29 cellular contexts compared by ENCODE assay signal in the genomic region with DNA sequence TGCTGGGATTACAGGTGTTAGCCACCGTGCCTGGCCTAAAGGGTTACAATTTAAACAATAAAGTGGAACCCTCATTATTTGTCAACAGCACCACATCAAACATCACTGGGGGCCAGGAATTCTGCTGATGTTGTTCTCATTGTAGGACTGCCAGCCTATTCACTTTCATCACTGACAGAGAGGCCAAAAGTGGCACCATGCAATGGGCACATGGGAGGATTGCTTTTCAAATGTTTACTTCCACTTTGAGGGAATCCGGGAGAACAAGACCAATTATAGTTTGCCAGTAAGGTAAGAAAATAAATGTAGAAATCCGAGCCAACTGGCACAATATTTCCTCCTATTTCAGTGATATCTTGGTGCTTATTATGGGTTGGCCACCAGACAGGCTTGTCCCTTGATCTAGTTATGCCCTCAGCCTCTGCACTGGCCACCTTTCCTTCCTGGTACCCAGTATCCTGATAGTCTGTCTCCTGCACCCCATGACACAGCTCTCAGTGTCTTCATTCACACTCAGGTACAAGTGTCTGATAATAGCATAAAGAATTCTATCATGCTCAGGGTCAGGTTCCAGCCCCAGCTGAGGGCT.
"Had no signal": no experiment of that assay in that cellular context is flagged by ENCODE, and none has a peak within 500 bp of the region (broad histone marks: within the 10 kb centered on the region; RNA-seq: fewer than 3 reads in every experiment).

No MANE protein-coding gene starts in this region.

- H3K27me3 ChIP-seq: brain microvascular endothelial cell, dorsolateral prefrontal cortex had no signal

- DNase-seq: activated B cell treated with CpG ODN at 0.5 μM for 24 hours; activated CD4-positive, alpha-beta T cell treated with anti-CD3 and anti-CD28 coated beads for 48 hours; activated CD4-positive, alpha-beta T cell treated with anti-CD3 and anti-CD28 coated beads, Interleukin-2, amount 50 U/mL, for 1 hour; activated CD4-positive, alpha-beta T cell treated with anti-CD3 and anti-CD28 coated beads, Interleukin-2, amount 50 U/mL, for 48 hours; activated CD8-positive, alpha-beta memory T cell treated with anti-CD3 and anti-CD28 coated beads for 24 hours; activated CD8-positive, alpha-beta T cell treated with anti-CD3 and anti-CD28 coated beads for 36 hours; activated effector memory CD4-positive, alpha-beta T cell treated with Interleukin-2 at 50 U/mL for 16 hours; activated gamma-delta T cell treated with Interleukin-2 at 50 U/mL for 16 hours; activated naive CD4-positive, alpha-beta T cell treated with anti-CD3 and anti-CD28 coated beads, Interleukin-2, amount 50 U/mL, for 16 hours; activated naive CD4-positive, alpha-beta T cell treated with Interleukin-2 at 50 U/mL for 16 hours; activated T-cell treated with anti-CD3 and anti-CD28 coated beads, Interleukin-2, amount 50 U/mL, for 4 hours; amniotic stem cell; anterior cingulate cortex; brain microvascular endothelial cell; dorsolateral prefrontal cortex; effector memory CD4-positive, alpha-beta T cell; endodermal cell; foreskin fibroblast; glutamatergic neuron; T-helper 1 cell; T-helper 17 cell; T1000; WERI-Rb-1 had no signal

- H3K36me3 ChIP-seq: brain microvascular endothelial cell, WERI-Rb-1 had no signal

- ATAC-seq: activated CD4-positive, CD25-positive, alpha-beta regulatory T cell treated with anti-CD3 and anti-CD28 coated beads, Interleukin-2, amount 50 U/mL, for 24 hours; activated CD8-positive, alpha-beta T cell treated with anti-CD3 and anti-CD28 coated beads for 36 hours; activated T-cell treated with anti-CD3 and anti-CD28 coated beads, Interleukin-2, amount 50 U/mL, for 4 hours; activated T-helper 17 cell treated with anti-CD3 and anti-CD28 coated beads, Interleukin-2, amount 50 U/mL, for 72 hours; esophagus mucosa; T-helper 17 cell had no signal

- FAIRE-seq: astrocyte, bronchial epithelial cell had no signal

- H3K4me3 ChIP-seq: coronary artery, dorsolateral prefrontal cortex had no signal

- H3K27ac ChIP-seq: brain microvascular endothelial cell, coronary artery, dorsolateral prefrontal cortex, WERI-Rb-1 had no signal
